8 cellular contexts compared by ENCODE assay signal in genomic region chr7:100544949-100545635, GRCh38. TPM values are rescaled to one million over a fixed set of nuclear protein-coding genes. Genes with fewer than 3 reads are reported as not detected.
DNase-seq lines count a peak whose midpoint lies in the region; ATAC-seq, FAIRE-seq and TF ChIP-seq lines count a peak whose summit lies in the region.

No MANE protein-coding gene starts in this region.

- H3K27ac ChIP-seq in ascending aorta (peak overlapping the region; percentile 91 to 94), liver (ENCODE audit: low read depth in 1 of 2, low read length in 2 of 2) (peak overlapping the region; percentile 89 to 92)

- peak in 1 of 2 donors; percentile 36 for TF ChIP-seq RAD21 in liver (IDR thresholded peaks at IDR 0.05)

- intact Hi-C loops in ascending aorta (cut with DNase I), result loop anchor here (5.0 to 10.0 kb wide), 2 partner anchors 127 to 310 kb away; partner anchors contain the start of genes GNB2 and SLC12A9

- no peak for FAIRE-seq in GM12891 (lab: Jason Lieb, UNC)

- no peak for DNase-seq in GM12891 (ENCODE audit: insufficient read length, low spot score)
- DNase-seq in ascending aorta (ENCODE audit: low spot score in 2 of 2), result no peak
- DNase-seq in type B pancreatic cell (ENCODE audit: extremely low spot score, unreplicated experiment), result no peak
- DNase-seq in HuH-7 (ENCODE audit: low spot score), result no peak
- no peak for DNase-seq in Kasumi-1 (lab: John Stamatoyannopoulos, UW)

- H3K4me3 Mint-ChIP-seq in type B pancreatic cell, result peak overlapping the region; percentile 41

- peak; percentile 27 for ATAC-seq in HG03103 (IDR thresholded peaks at IDR 0.05; ENCODE audit: low read depth, unreplicated experiment)
- ATAC-seq in HG03571 (IDR thresholded peaks at IDR 0.05; ENCODE audit: unreplicated experiment), result no peak

- H3K27ac Mint-ChIP-seq in type B pancreatic cell, result peak overlapping the region; percentile 89

- no peaks in the 10 kb centered on the region for H3K9me3 Mint-ChIP-seq in type B pancreatic cell

- peaks cover 0 to 9% of the 10 kb centered on the region in 2 donors for H3K36me3 ChIP-seq in ascending aorta
- H3K36me3 ChIP-seq in liver (ENCODE audit: control insufficient read depth in 4 of 4, insufficient read depth in 3 of 4, low read depth in 1 of 4, low read length in 3 of 4), result peaks cover 0 to 12% (median 0%) of the 10 kb centered on the region in 4 donors

- H3K36me3 Mint-ChIP-seq in type B pancreatic cell, result no peaks in the 10 kb centered on the region

- TF ChIP-seq CTCF in ascending aorta (IDR thresholded peaks at IDR 0.05) (no peak), liver (IDR thresholded peaks at IDR 0.05; ENCODE audit: low read depth, low read length, missing input control) (no peak), type B pancreatic cell (conservative IDR thresholded peaks at IDR 0.05) (no peak)

- peak overlapping the region; percentile 7 to 14 for H3K4me3 ChIP-seq in ascending aorta
- no peak overlapping the region for H3K4me3 ChIP-seq in liver (ENCODE audit: low read depth in 1 of 3, low read length in 3 of 3)

- H3K27me3 ChIP-seq in ascending aorta (no peaks in the 10 kb centered on the region), liver (ENCODE audit: control insufficient read depth in 4 of 4, insufficient read depth in 4 of 4, low read length in 3 of 4) (no peaks in the 10 kb centered on the region)

- TF ChIP-seq POLR2A in GM12891 (IDR thresholded peaks at IDR 0.05; ENCODE audit: low read depth, low read length), result peak; percentile 56

- H3K9me3 ChIP-seq in ascending aorta, result no peaks in the 10 kb centered on the region
- no peaks in the 10 kb centered on the region for H3K9me3 ChIP-seq in liver (ENCODE audit: control insufficient read depth in 4 of 4, low read length in 3 of 4)

- H3K27me3 Mint-ChIP-seq in type B pancreatic cell, result no peaks in the 10 kb centered on the region

- peaks cover 28 to 50% of the 10 kb centered on the region in 2 donors for H3K4me1 ChIP-seq in ascending aorta
- peaks cover 18 to 76% (median 70%) of the 10 kb centered on the region in 4 donors for H3K4me1 ChIP-seq in liver (ENCODE audit: control insufficient read depth in 4 of 4, insufficient read depth in 4 of 4, low read length in 3 of 4)

- 15% methylated on average over 2 of the region's 2 CpGs for WGBS in liver

- peak overlapping the region; percentile 17 to 21 for H3K9ac ChIP-seq in liver (ENCODE audit: low read depth in 1 of 2, low read length in 2 of 2)

- H3K4me1 Mint-ChIP-seq in type B pancreatic cell (ENCODE audit: unreplicated experiment), result peaks cover 60% of the 10 kb centered on the region

TF ChIP-seq in GM12891, 5 proteins besides CTCF, POLR2A, EP300 and RAD21:
- no peak for TF ChIP-seq POU2F2 (IDR thresholded peaks at IDR 0.05; ENCODE audit: low read depth, low read length)
- 0 out of 2 replicates have a peak, but pooled peaks have one; percentile 17 for TF ChIP-seq POLR2AphosphoS5 (IDR thresholded peaks at IDR 0.05; ENCODE audit: low read depth, low read length)

TF ChIP-seq in liver, 16 proteins besides CTCF, POLR2A, EP300 and RAD21:
- TF ChIP-seq HNF4G (IDR thresholded peaks at IDR 0.05), result no peak
- no peak for TF ChIP-seq GABPA (IDR thresholded peaks at IDR 0.05 in 1 of 2, conservative IDR thresholded peaks at IDR 0.05 in 1 of 2)
- TF ChIP-seq SP1 (IDR thresholded peaks at IDR 0.05), result peak; percentile 74
- TF ChIP-seq TAF1 (conservative IDR thresholded peaks at IDR 0.05), result no peak
- TF ChIP-seq NR2F2 (IDR thresholded peaks at IDR 0.05), result no peak
- TF ChIP-seq FOXA2 (IDR thresholded peaks at IDR 0.05), result peak; percentile 25
- TF ChIP-seq ATF3 (IDR thresholded peaks at IDR 0.05), result peak; percentile 48
- TF ChIP-seq RXRA (IDR thresholded peaks at IDR 0.05), result peak; percentile 25 to 71
- no peak for TF ChIP-seq FOXA1 (IDR thresholded peaks at IDR 0.05)
- peak in 1 of 2 donors; percentile 41 for TF ChIP-seq JUND (IDR thresholded peaks at IDR 0.05)
- peak; percentile 78 for TF ChIP-seq MAX (IDR thresholded peaks at IDR 0.05)
- TF ChIP-seq EGR1 (IDR thresholded peaks at IDR 0.05; ENCODE audit: low read depth in 2 of 2), result peak in 1 of 2 donors; percentile 53
- TF ChIP-seq HNF4A (conservative IDR thresholded peaks at IDR 0.05), result peak; percentile 53 to 58
- peak; percentile 13 for TF ChIP-seq REST (IDR thresholded peaks at IDR 0.05)
- no peak for TF ChIP-seq ZBTB33 (IDR thresholded peaks at IDR 0.05)
- peak; percentile 8 for TF ChIP-seq YY1 (IDR thresholded peaks at IDR 0.05)

RNA-seq across cellular contexts. Expression of gene AGFG2, which starts 6.1 kb away (rescaled TPM):
- polyA plus RNA-seq in GM12891 (2012; ENCODE audit: low read depth, missing spikeins), result 40.0 TPM
- total RNA-seq in ascending aorta (30.0 TPM), liver (10 to 100 TPM; 37.2 to 48.8 TPM), type B pancreatic cell (ENCODE audit: low replicate concordance) (16.3 and 21.0 TPM in 2 replicates)
- polyA plus RNA-seq in liver, result 10 to 100 TPM; 37.4 to 47.2 TPM

RNA-seq across cellular contexts. Expression of gene SAP25, which starts 28.6 kb away (rescaled TPM):
- polyA plus RNA-seq in GM12891 (2012; ENCODE audit: low read depth, missing spikeins), result 7.0 TPM
- total RNA-seq in ascending aorta (11.8 TPM), liver (under 1 TPM in 1 of 2 donors, not detected in 1; 0.33 TPM), type B pancreatic cell (ENCODE audit: low replicate concordance) (3.1 and 5.6 TPM in 2 replicates)
- polyA plus RNA-seq in liver, result under 1 TPM; 0.56 to 0.84 TPM

RNA-seq across cellular contexts. Expression of gene LRCH4, which starts 40.8 kb away (rescaled TPM):
- polyA plus RNA-seq in GM12891 (2012; ENCODE audit: low read depth, missing spikeins), result 34.5 TPM
- total RNA-seq in ascending aorta, result 113 TPM
- total RNA-seq in liver, result 10 to 100 TPM in 1 of 2 donors, 1 to 10 TPM in 1; 8.2 to 25.8 TPM
- polyA plus RNA-seq in liver, result 10 to 100 TPM in 1 of 2 donors, 1 to 10 TPM in 1; 9.1 to 16.9 TPM
- total RNA-seq in type B pancreatic cell (ENCODE audit: low replicate concordance), result 64.5 and 66.7 TPM in 2 replicates

RNA-seq across cellular contexts. Expression of gene FBXO24, which starts 41.0 kb away (rescaled TPM):
- polyA plus RNA-seq in GM12891 (2012; ENCODE audit: low read depth, missing spikeins), result 0.45 TPM
- total RNA-seq in ascending aorta (not detected), liver (1 to 10 TPM in 1 of 2 donors, under 1 TPM in 1; 0.67 to 1.3 TPM), type B pancreatic cell (ENCODE audit: low replicate concordance) (0.76 and 0.77 TPM in 2 replicates)
- under 1 TPM; 0.25 to 0.32 TPM for polyA plus RNA-seq in liver

RNA-seq across cellular contexts. Expression of gene PCOLCE, which starts 57.1 kb away (rescaled TPM):
- polyA plus RNA-seq in GM12891 (2012; ENCODE audit: low read depth, missing spikeins), result 0.99 TPM
- total RNA-seq in ascending aorta (124 TPM), liver (10 to 100 TPM in 1 of 2 donors, 1 to 10 TPM in 1; 6.7 to 13.1 TPM), type B pancreatic cell (ENCODE audit: low replicate concordance) (11.6 and 152 TPM in 2 replicates)
- 10 to 100 TPM; 10.4 to 38.2 TPM for polyA plus RNA-seq in liver

Comparison
In these comparisons a context has a peak if more than half of its experiments do, and no peak if none do; other contexts are left out.
1. H3K4me3 ChIP-seq: peak in ascending aorta (2 of 2); none in liver (0 of 3).